Comparison of ENCODE assay signal across 17 cellular contexts in the genomic region with DNA sequence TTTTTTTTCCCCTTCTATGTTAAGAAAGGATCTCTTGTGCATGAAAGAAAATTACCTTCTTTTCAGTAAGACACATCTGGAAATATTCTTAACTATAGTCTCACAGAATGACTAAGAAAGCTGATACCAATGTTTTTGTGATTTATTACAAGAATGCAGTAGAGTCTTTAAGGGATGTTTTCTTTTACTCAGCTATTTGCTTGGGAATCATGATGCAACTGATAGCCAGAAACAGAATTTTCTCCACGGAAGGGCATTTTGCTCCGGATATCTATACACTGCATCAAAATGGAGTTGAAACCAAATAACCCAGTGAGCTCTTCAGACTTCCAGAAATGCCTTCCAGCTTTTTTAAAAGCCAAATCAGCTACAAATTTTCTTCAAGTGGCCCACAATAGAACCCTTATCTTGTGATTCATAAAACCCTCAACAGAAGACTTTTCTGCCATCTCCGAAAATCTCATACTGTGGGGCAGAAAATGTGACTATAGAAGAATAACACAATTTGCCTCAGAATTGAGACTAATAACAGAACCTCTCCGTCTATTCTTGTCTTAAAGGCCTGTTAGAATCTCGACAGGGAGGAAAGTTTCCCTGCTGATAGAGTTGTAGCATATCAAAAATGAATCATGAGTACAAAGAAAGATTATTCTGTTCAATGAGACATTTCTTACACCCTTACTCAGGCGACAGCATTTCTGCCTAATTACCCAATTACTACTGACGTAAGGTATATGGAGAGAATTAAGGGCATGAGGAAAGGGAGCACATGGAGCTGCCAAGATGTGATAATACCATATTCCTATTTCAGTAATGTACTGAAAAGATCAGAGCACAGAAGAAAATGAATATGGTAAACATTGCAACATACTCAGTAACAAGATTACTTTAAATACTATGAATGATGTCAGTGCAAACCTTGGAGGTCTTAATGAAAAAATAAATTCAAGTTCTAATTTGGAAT.
DNase-seq lines count a peak whose midpoint lies in the region; ATAC-seq and TF ChIP-seq lines count a peak whose summit lies in the region.
"Had no signal": no experiment of that assay in that cellular context is flagged by ENCODE, and none has a peak within 500 bp of the region (broad histone marks: within the 10 kb centered on the region; RNA-seq: fewer than 3 reads in every experiment).

No MANE protein-coding gene starts in this region.

- no peak overlapping the region for H3K18ac ChIP-seq in IMR-90 (ENCODE audit: low read depth, low read length)
- no peak overlapping the region for H3K18ac ChIP-seq in mesenchymal stem cell (ENCODE audit: low read depth in 1 of 2, low read length in 2 of 2)

- H3K4me3 ChIP-seq in BJ (ENCODE audit: low read depth, low read length) (no peak overlapping the region), IMR-90 (ENCODE audit: insufficient read depth, low read depth, low read length) (no peak overlapping the region), mesenchymal stem cell (ENCODE audit: insufficient read depth in 1 of 2, low read depth in 1 of 2, low read length in 2 of 2) (no peak overlapping the region)
- no peak overlapping the region for H3K4me3 ChIP-seq in effector memory CD4-positive, alpha-beta T cell (ENCODE audit: insufficient read depth, low read depth, low read length, poor library complexity, severe bottlenecking)
- H3K4me3 ChIP-seq: heart right ventricle, left lung, Peyer's patch had no signal

- H2AK9ac ChIP-seq in IMR-90 (replicated peaks; ENCODE audit: low read depth, low read length, poor library complexity): no peak overlapping the region

- H3K27ac Mint-ChIP-seq in brain: peak overlapping the region in 4 of 5 experiments; percentile 33 to 85 (median 79)
- no peak overlapping the region for H3K27ac Mint-ChIP-seq in T-cell
- no peak overlapping the region for H3K27ac Mint-ChIP-seq in Calu3 (ENCODE audit: unreplicated experiment)
- H3K27ac Mint-ChIP-seq: CD4-positive, alpha-beta memory T cell; natural killer cell treated with Interleukin-12 subunit alpha and Interleukin-12 subunit beta and Interleukin-15 and Interleukin-18, amount 100 ng/mL, for 72 hours had no signal

- H3K9me3 ChIP-seq in IMR-90 (ENCODE audit: control insufficient read depth, insufficient read depth, low read length) (no peaks in the 10 kb centered on the region), mesenchymal stem cell (ENCODE audit: control insufficient read depth, low read length) (no peaks in the 10 kb centered on the region)
- H3K9me3 ChIP-seq in effector memory CD4-positive, alpha-beta T cell (ENCODE audit: control insufficient read depth, low read length): no peaks in the 10 kb centered on the region
- H3K9me3 ChIP-seq: heart right ventricle, left lung, Peyer's patch had no signal

- WGBS in IMR-90 (ENCODE audit: extremely low coverage in 2 of 2, insufficient read length in 1 of 2), 2 experiments: 81% methylated on average over 2 of the region's 7 CpGs; no CpG with 5 or more reads in 1 of the 2 experiments
- WGBS in mesenchymal stem cell: 46% methylated on average over 2 of the region's 7 CpGs

- H2BK5ac ChIP-seq in IMR-90 (ENCODE audit: low read depth, low read length, poor library complexity, severe bottlenecking): no peak overlapping the region
- H2BK5ac ChIP-seq in mesenchymal stem cell (ENCODE audit: low read depth, low read length, poor library complexity, severe bottlenecking): no peak overlapping the region

- no peak overlapping the region for H4K91ac ChIP-seq in IMR-90 (ENCODE audit: insufficient read depth, low read depth, low read length)
- H4K91ac ChIP-seq in mesenchymal stem cell (ENCODE audit: low read length): no peak overlapping the region

- DNase-seq in BJ (ENCODE audit: low read depth): peak; percentile 38
- DNase-seq in IMR-90: peak; percentile 73
- DNase-seq in mesenchymal stem cell: no peak
- no peak for DNase-seq in inferior parietal cortex (ENCODE audit: extremely low spot score)
- no peak for DNase-seq in T-cell
- DNase-seq in Calu3: no peak
- no peak for DNase-seq in effector memory CD4-positive, alpha-beta T cell
- DNase-seq: activated T-cell treated with anti-CD3 and anti-CD28 coated beads, Interleukin-2, amount 50 U/mL, for 48 hours; CD4-positive, alpha-beta memory T cell; effector CD4-positive, alpha-beta T cell; heart right ventricle; left lung; Peyer's patch; small intestine had no signal

- H4K5ac ChIP-seq in IMR-90 (ENCODE audit: low read depth, low read length): no peak overlapping the region

- CTCF ChIA-PET in BJ (lab: Yijun Ruan, JAX): interaction anchor here (1.1 kb wide), 1 partner anchor 149 kb away, joined by 3 read pairs; no protein-coding TSS in a partner anchor
- CTCF ChIA-PET in IMR-90 (lab: Yijun Ruan, JAX): interaction anchor here (0.6 kb wide), 1 partner anchor 225 kb away, joined by 3 read pairs; no protein-coding TSS in a partner anchor
- CTCF ChIA-PET in T-cell (lab: Charles Lee): no interaction called here
- CTCF ChIA-PET in Calu3 (lab: Charles Lee): no interaction called here

- H3K4ac ChIP-seq in IMR-90 (ENCODE audit: low read depth, low read length): no peak overlapping the region
- H3K4ac ChIP-seq in mesenchymal stem cell (ENCODE audit: low read depth in 1 of 2, low read length in 2 of 2): no peak overlapping the region

- no peak for TF ChIP-seq POLR2A in IMR-90 (IDR thresholded peaks at IDR 0.05; ENCODE audit: low read depth, low read length)

- no peaks in the 10 kb centered on the region for H3K27me3 Mint-ChIP-seq in brain
- H3K27me3 Mint-ChIP-seq in T-cell: no peaks in the 10 kb centered on the region
- H3K27me3 Mint-ChIP-seq in Calu3 (ENCODE audit: unreplicated experiment): no peaks in the 10 kb centered on the region
- H3K27me3 Mint-ChIP-seq: CD4-positive, alpha-beta memory T cell; natural killer cell treated with Interleukin-12 subunit alpha and Interleukin-12 subunit beta and Interleukin-15 and Interleukin-18, amount 100 ng/mL, for 72 hours had no signal

- TF ChIP-seq CTCF in BJ (IDR thresholded peaks at IDR 0.05; ENCODE audit: insufficient read depth, low read depth, low read length): no peak
- no peak for TF ChIP-seq CTCF in IMR-90 (conservative IDR thresholded peaks at IDR 0.05; ENCODE audit: low read depth, low read length)
- TF ChIP-seq CTCF in brain (conservative IDR thresholded peaks at IDR 0.05): no peak
- TF ChIP-seq CTCF in Calu3 (IDR thresholded peaks at IDR 0.05; ENCODE audit: unreplicated experiment): no peak

- H3K4me1 Mint-ChIP-seq in brain: peaks cover 61% of the 10 kb centered on the region
- H3K4me1 Mint-ChIP-seq in T-cell: no peaks in the 10 kb centered on the region
- H3K4me1 Mint-ChIP-seq in Calu3 (ENCODE audit: low read depth, unreplicated experiment): no peaks in the 10 kb centered on the region
- H3K4me1 Mint-ChIP-seq: CD4-positive, alpha-beta memory T cell had no signal

- H3K4me1 ChIP-seq in IMR-90 (ENCODE audit: control insufficient read depth, insufficient read depth, low read length): peaks cover 4% of the 10 kb centered on the region; the same call in 1 of the 2 replicates
- H3K4me1 ChIP-seq in mesenchymal stem cell (ENCODE audit: control insufficient read depth, insufficient read depth, low read depth, low read length): peaks cover 2% of the 10 kb centered on the region
- H3K4me1 ChIP-seq in effector memory CD4-positive, alpha-beta T cell (ENCODE audit: control insufficient read depth, insufficient read depth, low read length, poor library complexity, severe bottlenecking): no peaks in the 10 kb centered on the region
- H3K4me1 ChIP-seq: left lung, Peyer's patch had no signal

- no peak overlapping the region for H2AK5ac ChIP-seq in IMR-90 (ENCODE audit: low read depth, low read length)
- H2AK5ac ChIP-seq in mesenchymal stem cell (ENCODE audit: low read length, severe bottlenecking): no peak overlapping the region

- peak overlapping the region in 3 of 5 experiments; percentile 26 to 42 (median 36) for H3K4me3 Mint-ChIP-seq in brain
- H3K4me3 Mint-ChIP-seq in T-cell: no peak overlapping the region
- H3K4me3 Mint-ChIP-seq in Calu3 (ENCODE audit: low read depth, unreplicated experiment): no peak overlapping the region
- H3K4me3 Mint-ChIP-seq: CD4-positive, alpha-beta memory T cell; natural killer cell treated with Interleukin-12 subunit alpha and Interleukin-12 subunit beta and Interleukin-15 and Interleukin-18, amount 100 ng/mL, for 72 hours had no signal

- H3K36me3 ChIP-seq in BJ (ENCODE audit: control insufficient read depth, insufficient read depth, low read length): no peaks in the 10 kb centered on the region
- no peaks in the 10 kb centered on the region for H3K36me3 ChIP-seq in IMR-90 (ENCODE audit: control insufficient read depth, insufficient read depth, low read length)
- no peaks in the 10 kb centered on the region for H3K36me3 ChIP-seq in mesenchymal stem cell (ENCODE audit: control insufficient read depth in 1 of 2, insufficient read depth in 2 of 2, low read depth in 1 of 2, low read length in 2 of 2)
- no peaks in the 10 kb centered on the region for H3K36me3 ChIP-seq in effector memory CD4-positive, alpha-beta T cell (ENCODE audit: control insufficient read depth, insufficient read depth, low read length)
- H3K36me3 ChIP-seq: heart right ventricle, left lung, Peyer's patch had no signal

- no peak overlapping the region for H2BK20ac ChIP-seq in IMR-90 (ENCODE audit: low read depth, low read length)

- H3K36me3 Mint-ChIP-seq in brain (no peaks in the 10 kb centered on the region), T-cell (no peaks in the 10 kb centered on the region), Calu3 (ENCODE audit: insufficient read depth, unreplicated experiment) (no peaks in the 10 kb centered on the region)
- H3K36me3 Mint-ChIP-seq: CD4-positive, alpha-beta memory T cell; natural killer cell treated with Interleukin-12 subunit alpha and Interleukin-12 subunit beta and Interleukin-15 and Interleukin-18, amount 100 ng/mL, for 72 hours had no signal

- H3K23ac ChIP-seq in IMR-90 (ENCODE audit: low read depth, low read length) (no peak overlapping the region), mesenchymal stem cell (ENCODE audit: low read length in 2 of 2) (no peak overlapping the region)

- H2AFZ ChIP-seq in IMR-90 (replicated peaks; ENCODE audit: low read length, poor library complexity) (no peak overlapping the region), mesenchymal stem cell (ENCODE audit: low read depth, low read length) (no peak overlapping the region)

- H3K79me1 ChIP-seq in IMR-90 (ENCODE audit: low read depth in 1 of 2, low read length in 2 of 2) (peaks cover 0 to 5% of the 10 kb centered on the region in 2 experiments; a peak in 2 of 4 replicates), mesenchymal stem cell (replicated peaks; ENCODE audit: low read length, poor library complexity, severe bottlenecking) (peaks cover 5% of the 10 kb centered on the region)

- BruUV-seq in IMR-90 (replicated peaks; lab: Mats Ljungman, UMichigan): no TSS peak
- BruUV-seq in Calu3 (replicated peaks; lab: Mats Ljungman, UMichigan): no TSS peak

- no peak overlapping the region for H2BK12ac ChIP-seq in mesenchymal stem cell (ENCODE audit: low read length in 2 of 2)

- POLR2A ChIA-PET in BJ (lab: Charles Lee): interaction anchor here (0.7 kb wide), 1 partner anchor 135 kb away, joined by 3 read pairs; no protein-coding TSS in a partner anchor
- POLR2A ChIA-PET in IMR-90 (lab: Charles Lee; ENCODE audit: unreplicated experiment): no interaction called here
- POLR2A ChIA-PET in T-cell (lab: Charles Lee): no interaction called here

- H3K27ac ChIP-seq in IMR-90 (ENCODE audit: insufficient read depth, low read length): no peak overlapping the region
- peak overlapping the region; percentile 23 for H3K27ac ChIP-seq in mesenchymal stem cell (ENCODE audit: low read length, poor library complexity, severe bottlenecking)
- no peak overlapping the region for H3K27ac ChIP-seq in effector memory CD4-positive, alpha-beta T cell (ENCODE audit: insufficient read depth, low read length, poor library complexity, severe bottlenecking)
- H3K27ac ChIP-seq: heart right ventricle, left lung, Peyer's patch had no signal

- dilution Hi-C loops in IMR-90 (cut with HindIII; ENCODE audit: low sequenced_read_pairs, unreplicated experiment): no loop called here

- H2BK15ac ChIP-seq in IMR-90 (ENCODE audit: low read depth, low read length) (no peak overlapping the region), mesenchymal stem cell (ENCODE audit: low read depth, poor library complexity, severe bottlenecking) (no peak overlapping the region)

- TF ChIP-seq RAD21 in IMR-90 (IDR thresholded peaks at IDR 0.05; ENCODE audit: low read length): no peak

- ATAC-seq in IMR-90 (ENCODE audit: low read depth) (peak; percentile 79), T-cell (replicated peaks in 1 of 4) (no peak)
- ATAC-seq: activated CD4-positive, CD25-positive, alpha-beta regulatory T cell treated with anti-CD3 and anti-CD28 coated beads, Interleukin-2, amount 50 U/mL, for 24 hours; heart right ventricle; left lung; natural killer cell treated with Interleukin-12 subunit alpha and Interleukin-12 subunit beta and Interleukin-15 and Interleukin-18, amount 100 ng/mL, for 72 hours had no signal

- H3K9me3 Mint-ChIP-seq in brain (no peaks in the 10 kb centered on the region), T-cell (peaks cover 7 to 25% (median 14%) of the 10 kb centered on the region in 3 donors), Calu3 (ENCODE audit: low read depth, unreplicated experiment) (no peaks in the 10 kb centered on the region)

- no peak overlapping the region for H3K56ac ChIP-seq in IMR-90 (ENCODE audit: extremely low read depth, insufficient read depth, low read length)

- no peaks in the 10 kb centered on the region; the same call in 1 of the 2 replicates for H3K9me1 ChIP-seq in IMR-90 (ENCODE audit: insufficient read depth, low read length)

- no peaks in the 10 kb centered on the region for H3K27me3 ChIP-seq in BJ (ENCODE audit: control insufficient read depth, insufficient read depth, low read length)
- H3K27me3 ChIP-seq in IMR-90 (ENCODE audit: control insufficient read depth, insufficient read depth, low read length): no peaks in the 10 kb centered on the region
- no peaks in the 10 kb centered on the region for H3K27me3 ChIP-seq in mesenchymal stem cell (ENCODE audit: control insufficient read depth in 1 of 2, insufficient read depth in 1 of 2, low read length in 2 of 2)
- H3K27me3 ChIP-seq in effector memory CD4-positive, alpha-beta T cell (replicated peaks; ENCODE audit: control insufficient read depth, insufficient read depth, low read length, poor library complexity, severe bottlenecking): no peaks in the 10 kb centered on the region
- H3K27me3 ChIP-seq: heart right ventricle, left lung, Peyer's patch had no signal

- H3K9ac ChIP-seq in IMR-90 (ENCODE audit: low read depth, low read length) (no peak overlapping the region), mesenchymal stem cell (ENCODE audit: low read length) (no peak overlapping the region)

- in situ Hi-C loops in IMR-90 (cut with MboI; ENCODE audit: low sequenced_read_pairs): no loop called here

- H2BK120ac ChIP-seq in IMR-90 (ENCODE audit: low read depth, low read length) (no peak overlapping the region; the same call in 1 of the 2 replicates), mesenchymal stem cell (ENCODE audit: low read depth, low read length) (no peak overlapping the region)

- H4K8ac ChIP-seq in IMR-90 (ENCODE audit: low read depth in 2 of 2, low read length in 2 of 2): no peak overlapping the region
- H4K8ac ChIP-seq in mesenchymal stem cell (ENCODE audit: low read length): no peak overlapping the region

- H3K14ac ChIP-seq in IMR-90 (replicated peaks; ENCODE audit: low read depth, low read length): no peak overlapping the region
- no peak overlapping the region for H3K14ac ChIP-seq in mesenchymal stem cell (ENCODE audit: low read length in 2 of 2)

- intact Hi-C loops in IMR-90 (cut with micrococcal nuclease): no loop called here
- intact Hi-C loops in Calu3 (cut with micrococcal nuclease; ENCODE audit: unreplicated experiment): no loop called here

- H3K4me2 ChIP-seq in IMR-90 (ENCODE audit: low read depth, low read length): peak overlapping the region; percentile 69
- no peak overlapping the region for H3K4me2 ChIP-seq in mesenchymal stem cell (ENCODE audit: low read length, poor library complexity, severe bottlenecking)

- H4K20me1 ChIP-seq in IMR-90 (ENCODE audit: insufficient read depth, low read length): no peaks in the 10 kb centered on the region

Comparison
In these comparisons a context has a peak if more than half of its experiments do, and no peak if none do; other contexts are left out.
1. DNase-seq: peak in BJ (single experiment) and IMR-90 (single experiment); none in mesenchymal stem cell (single experiment), inferior parietal cortex (single experiment), T-cell (0 of 34), Calu3 (single experiment) and effector memory CD4-positive, alpha-beta T cell (0 of 3).
2. H3K27ac Mint-ChIP-seq: peak in brain (4 of 5); none in T-cell (0 of 2) and Calu3 (single experiment).
3. H3K4me3 Mint-ChIP-seq: peak in brain (3 of 5); none in T-cell (0 of 3) and Calu3 (single experiment).
4. CTCF ChIA-PET loops: an anchor here in BJ (1.1 kb wide) and IMR-90 (0.6 kb wide); none called in T-cell and Calu3.